In the genomic region with DNA sequence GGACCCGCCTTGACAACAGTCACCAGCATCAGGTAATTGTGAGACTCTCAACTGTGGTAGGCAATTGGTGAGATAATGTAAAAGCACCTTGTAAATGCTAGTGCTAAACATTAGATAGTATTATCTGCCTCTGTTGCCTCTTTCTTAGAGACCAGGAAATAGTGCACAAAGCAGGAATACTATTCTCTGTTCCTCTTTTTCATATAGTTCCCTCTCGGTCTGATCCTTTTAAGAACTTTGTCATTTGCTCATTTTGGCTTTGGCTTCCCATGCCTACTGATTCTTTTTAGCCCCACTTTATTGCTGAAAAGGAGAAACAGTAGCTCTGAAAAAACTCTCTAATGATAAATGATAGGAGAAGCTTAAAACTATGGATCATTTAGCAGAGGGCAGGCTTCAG, we compare ENCODE assay signal across 1 cellular context.
TF ChIP-seq lines count a peak whose summit lies in the region.

No MANE protein-coding gene starts in this region.

TF ChIP-seq in K562, 482 proteins besides CTCF, POLR2A, EP300 and RAD21:
- no peak for TF ChIP-seq PCBP2 (IDR thresholded peaks at IDR 0.05; ENCODE audit: low read depth, low read length, poor library complexity, severe bottlenecking)
- peak; percentile 64; the same call in 1 of the 2 replicates for TF ChIP-seq SPI1 (IDR thresholded peaks at IDR 0.05; ENCODE audit: borderline replicate concordance, low read depth, low read length)
- TF ChIP-seq FOS (IDR thresholded peaks at IDR 0.05; ENCODE audit: extremely low read depth, insufficient read length): no peak
- no peak for TF ChIP-seq ETV1 (tag; conservative IDR thresholded peaks at IDR 0.05; ENCODE audit: low read depth)
